ENCODE assay signal across 20 cellular contexts in genomic region chr3:184460276-184460675, GRCh38.
"Had no signal": no experiment of that assay in that cellular context is flagged by ENCODE, and none has a peak within 500 bp of the region (broad histone marks: within the 10 kb centered on the region; RNA-seq: fewer than 3 reads in every experiment).

No MANE protein-coding gene starts in this region.

- H3K27ac ChIP-seq: body of pancreas, colonic mucosa, esophagus squamous epithelium, sigmoid colon had no signal

- ATAC-seq: activated T-cell treated with anti-CD3 and anti-CD28 coated beads, Interleukin-2, amount 50 U/mL, for 4 hours; body of pancreas; left cardiac atrium; stimulated activated memory B cell treated with anti-CD40 and anti-IgM and Interleukin-4, amounts not matched to agents 10 μg/mL and 1 μg/mL and 100 μg/mL, for 72 hours had no signal

- H3K36me3 Mint-ChIP-seq: stimulated activated memory B cell treated with anti-CD40 and anti-IgM and Interleukin-4, amounts not matched to agents 10 μg/mL and 1 μg/mL and 100 μg/mL, for 72 hours had no signal

- H3K36me3 ChIP-seq: colonic mucosa, esophagus squamous epithelium, sigmoid colon had no signal

- DNase-seq: activated B cell treated with CpG ODN at 0.5 μM for 24 hours; activated CD4-positive, alpha-beta memory T cell treated with anti-CD3 and anti-CD28 coated beads, Interleukin-2, amount 10 ng/mL, durations not matched to agents 7 days and 5 days; activated CD4-positive, alpha-beta T cell treated with anti-CD3 and anti-CD28 coated beads for 4 hours; activated naive CD4-positive, alpha-beta T cell treated with anti-CD3 and anti-CD28 coated beads for 36 hours; activated T-cell treated with anti-CD3 and anti-CD28 coated beads, Interleukin-2, amount 50 U/mL, for 4 hours; body of pancreas; central memory CD4-positive, alpha-beta T cell; colonic mucosa; esophagus squamous epithelium; foreskin fibroblast; hippocampal formation; left cardiac atrium; midbrain; nephron progenitor cell; nucleus accumbens; stimulated activated CD4-positive, alpha-beta T cell treated with anti-CD3 and anti-CD28 coated beads, Interleukin-4, amount 100 ng/mL, for 4 hours had no signal

- H3K4me1 Mint-ChIP-seq: activated B cell treated with CpG ODN at 0.5 μM for 24 hours; activated CD4-positive, alpha-beta memory T cell treated with anti-CD3 and anti-CD28 coated beads, Interleukin-2, amount 10 ng/mL, durations not matched to agents 7 days and 5 days; nephron progenitor cell; stimulated activated memory B cell treated with anti-CD40 and anti-IgM and Interleukin-4, amounts not matched to agents 10 μg/mL and 1 μg/mL and 100 μg/mL, for 72 hours had no signal

- H3K4me3 Mint-ChIP-seq: activated B cell treated with CpG ODN at 0.5 μM for 24 hours; activated CD4-positive, alpha-beta memory T cell treated with anti-CD3 and anti-CD28 coated beads, Interleukin-2, amount 10 ng/mL, durations not matched to agents 7 days and 5 days; activated naive CD4-positive, alpha-beta T cell treated with anti-CD3 and anti-CD28 coated beads for 36 hours; activated T-cell treated with anti-CD3 and anti-CD28 coated beads, Interleukin-2, amount 50 U/mL, for 4 hours; nephron progenitor cell; stimulated activated memory B cell treated with anti-CD40 and anti-IgM and Interleukin-4, amounts not matched to agents 10 μg/mL and 1 μg/mL and 100 μg/mL, for 72 hours; T-helper 2 cell treated with Interferon-gamma antibody and Interleukin-4, amounts not matched to agents 5 μg/mL and 100 μg/mL, for 36 hours had no signal

- FAIRE-seq: islet of Langerhans had no signal

- H3K4me3 ChIP-seq: body of pancreas, colonic mucosa, esophagus squamous epithelium, sigmoid colon had no signal

- H3K27me3 ChIP-seq: body of pancreas, colonic mucosa, esophagus squamous epithelium, sigmoid colon had no signal

- H3K9me3 ChIP-seq: body of pancreas, colonic mucosa, esophagus squamous epithelium, sigmoid colon had no signal

- H3K9me3 Mint-ChIP-seq: activated CD4-positive, alpha-beta memory T cell treated with anti-CD3 and anti-CD28 coated beads, Interleukin-2, amount 10 ng/mL, durations not matched to agents 7 days and 5 days; activated T-cell treated with anti-CD3 and anti-CD28 coated beads, Interleukin-2, amount 50 U/mL, for 4 hours; T-helper 2 cell treated with Interferon-gamma antibody and Interleukin-4, amounts not matched to agents 5 μg/mL and 100 μg/mL, for 36 hours had no signal

- H3K27ac Mint-ChIP-seq: activated B cell treated with CpG ODN at 0.5 μM for 24 hours; activated CD4-positive, alpha-beta memory T cell treated with anti-CD3 and anti-CD28 coated beads, Interleukin-2, amount 10 ng/mL, durations not matched to agents 7 days and 5 days; activated naive CD4-positive, alpha-beta T cell treated with anti-CD3 and anti-CD28 coated beads for 36 hours; nephron progenitor cell; stimulated activated memory B cell treated with anti-CD40 and anti-IgM and Interleukin-4, amounts not matched to agents 10 μg/mL and 1 μg/mL and 100 μg/mL, for 72 hours; T-helper 2 cell treated with Interferon-gamma antibody and Interleukin-4, amounts not matched to agents 5 μg/mL and 100 μg/mL, for 36 hours had no signal

- H3K4me1 ChIP-seq: body of pancreas, colonic mucosa, esophagus squamous epithelium, sigmoid colon had no signal
